ENCODE assay signal across 7 cellular contexts in the genomic region with DNA sequence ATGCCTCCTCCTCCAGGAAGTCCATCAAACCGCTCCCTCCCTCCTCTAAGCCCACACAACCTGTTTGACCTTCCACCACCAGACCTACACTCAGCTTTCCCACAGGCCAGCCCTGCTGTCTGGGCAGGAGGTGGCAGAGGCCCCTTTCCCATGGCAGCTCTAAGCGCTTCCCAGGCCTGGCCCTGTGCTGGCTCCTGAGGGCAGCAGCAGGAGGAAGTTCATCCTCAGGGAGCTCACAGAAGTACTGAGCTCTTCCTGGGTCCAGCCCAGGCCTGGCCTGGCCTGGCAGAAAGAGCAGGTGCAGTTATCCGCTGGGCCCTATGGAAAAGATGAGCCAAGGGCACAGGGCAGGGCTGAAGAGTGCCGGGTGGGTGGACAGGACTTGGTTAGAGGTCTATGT. TPM values are rescaled to one million over a fixed set of nuclear protein-coding genes. Genes with fewer than 3 reads are reported as not detected.
DNase-seq lines count a peak whose midpoint lies in the region; FAIRE-seq and TF ChIP-seq lines count a peak whose summit lies in the region.

No MANE protein-coding gene starts in this region.

- H3K4me1 ChIP-seq in adrenal gland (replicated peaks in 1 of 2): peaks cover 41 to 65% of the 10 kb centered on the region in 2 donors
- peaks cover 17 to 50% of the 10 kb centered on the region in 2 donors for H3K4me1 ChIP-seq in kidney (ENCODE audit: control insufficient read depth in 1 of 2, insufficient read depth in 1 of 2, low read depth in 1 of 2, low read length in 2 of 2)
- peaks cover 45 to 88% (median 72%) of the 10 kb centered on the region in 4 donors for H3K4me1 ChIP-seq in stomach

- H3K4me1 Mint-ChIP-seq in IgD-negative memory B cell: peaks cover 30 to 64% (median 55%) of the 10 kb centered on the region in 3 donors

- H3K27me3 ChIP-seq in adrenal gland (no peaks in the 10 kb centered on the region), stomach (no peaks in the 10 kb centered on the region), WERI-Rb-1 (ENCODE audit: insufficient read depth, low read depth, severe bottlenecking) (no peaks in the 10 kb centered on the region)

- H3K27ac ChIP-seq in adrenal gland (peak overlapping the region in 4 of 5 donors; percentile 34 to 90 (median 76)), kidney (ENCODE audit: low read depth in 2 of 2, low read length in 2 of 2) (peak overlapping the region; percentile 92 to 93), stomach (peak overlapping the region; percentile 84 to 93 (median 88)), WERI-Rb-1 (no peak overlapping the region)

- H3K9me3 Mint-ChIP-seq in IgD-negative memory B cell: no peaks in the 10 kb centered on the region

- peak overlapping the region; percentile 79 to 99 (median 92) for H3K4me3 Mint-ChIP-seq in IgD-negative memory B cell

- no peak for TF ChIP-seq EP300 in stomach (IDR thresholded peaks at IDR 0.05)

- H3K27ac Mint-ChIP-seq in IgD-negative memory B cell: peak overlapping the region; percentile 87 to 98 (median 96)

- 38 to 57% (median 49%) methylated on average over 2 to 4 of the region's 4 CpGs for WGBS in adrenal gland, 4 donors
- 25 to 62% (median 36%) methylated on average over 4 of the region's 4 CpGs for WGBS in stomach, 5 donors

- H3K36me3 Mint-ChIP-seq in IgD-negative memory B cell: peaks cover 2% of the 10 kb centered on the region

- peaks cover 0 to 12% of the 10 kb centered on the region in 2 donors for H3K36me3 ChIP-seq in adrenal gland (replicated peaks in 1 of 2)
- H3K36me3 ChIP-seq in kidney (ENCODE audit: control insufficient read depth in 1 of 2, insufficient read depth in 2 of 2, low read length in 2 of 2): no peaks in the 10 kb centered on the region
- H3K36me3 ChIP-seq in stomach: peaks cover 0 to 32% (median 25%) of the 10 kb centered on the region in 4 donors
- peaks cover 19% of the 10 kb centered on the region for H3K36me3 ChIP-seq in WERI-Rb-1

- TF ChIP-seq POLR2A in adrenal gland (IDR thresholded peaks at IDR 0.05) (no peak), stomach (IDR thresholded peaks at IDR 0.05) (no peak)

- H3K9me3 ChIP-seq in adrenal gland (replicated peaks in 1 of 3) (no peaks in the 10 kb centered on the region), kidney (ENCODE audit: control insufficient read depth in 1 of 2, low read length in 2 of 2) (no peaks in the 10 kb centered on the region), stomach (no peaks in the 10 kb centered on the region), WERI-Rb-1 (ENCODE audit: severe bottlenecking) (no peaks in the 10 kb centered on the region)

- DNase-seq in adrenal gland (peak in 1 of 7 donors; percentile 39), kidney (peak; percentile 72), stomach (no peak), T1000 (lab: John Stamatoyannopoulos, UW) (no peak), DMS 273 treated with DMSO at 0.1 percent for 48 hours (lab: John Stamatoyannopoulos, UW) (no peak), WERI-Rb-1 (no peak)

- H3K4me3 ChIP-seq in adrenal gland: peak overlapping the region in 1 of 4 donors; percentile 67
- peak overlapping the region; percentile 83 to 87 for H3K4me3 ChIP-seq in kidney (ENCODE audit: low read length in 2 of 2)
- peak overlapping the region; percentile 61 to 75 (median 66) for H3K4me3 ChIP-seq in stomach
- H3K4me3 ChIP-seq in WERI-Rb-1 (ENCODE audit: low read depth, low read length): no peak overlapping the region

- no peaks in the 10 kb centered on the region for H3K27me3 Mint-ChIP-seq in IgD-negative memory B cell

- peak overlapping the region; percentile 84 to 92 for H3K9ac ChIP-seq in kidney (ENCODE audit: low read length in 2 of 2)

- no peak for TF ChIP-seq CTCF in adrenal gland (IDR thresholded peaks at IDR 0.05)
- no peak for TF ChIP-seq CTCF in kidney (IDR thresholded peaks at IDR 0.05; ENCODE audit: borderline replicate concordance, extremely low read depth, insufficient read depth)
- no peak for TF ChIP-seq CTCF in stomach (IDR thresholded peaks at IDR 0.05)
- TF ChIP-seq CTCF in WERI-Rb-1 (IDR thresholded peaks at IDR 0.05; ENCODE audit: low read depth, low read length): no peak

- intact Hi-C loops in adrenal gland (cut with DNase I): loop anchor here in 1 of 2 donors (10.0 kb wide), 1 partner anchor 94 kb away; a partner anchor contains a TSS
- intact Hi-C loops in kidney (cut with DNase I): loop anchor here (10.0 kb wide), 1 partner anchor 454 kb away; no protein-coding TSS in a partner anchor
- intact Hi-C loops in stomach (cut with DNase I; ENCODE audit: low total_unique reads): loop anchor here (10.0 kb wide), 1 partner anchor 94 kb away; a partner anchor contains a TSS

- no peak for FAIRE-seq in kidney (lab: Jason Lieb, UNC)

RNA-seq across cellular contexts. Expression of a gene that starts 31.4 kb away (rescaled TPM):
- polyA plus RNA-seq in IgD-negative memory B cell (20.7 TPM), adrenal gland (100 to 1,000 TPM in 2 of 3 donors, 10 to 100 TPM in 1; 30.0 to 217 (median 150) TPM), kidney (ENCODE audit: insufficient read depth, low read depth, low replicate concordance) (58.2 TPM), stomach (10 to 100 TPM; 32.2 to 51.1 (median 38.2) TPM)
- total RNA-seq in adrenal gland (100 to 1,000 TPM; 103 to 216 (median 153) TPM), kidney (80.8 TPM), stomach (100 to 1,000 TPM in 3 of 5 donors, 10 to 100 TPM in 2; 61.9 to 201 (median 127) TPM)

RNA-seq across cellular contexts. Expression of a gene that starts 46.6 kb away (rescaled TPM):
- polyA plus RNA-seq in IgD-negative memory B cell (not detected), adrenal gland (100 to 1,000 TPM in 1 of 3 donors, 10 to 100 TPM in 2; 70.4 to 106 (median 82.5) TPM), kidney (ENCODE audit: insufficient read depth, low read depth, low replicate concordance) (12.6 TPM), stomach (10 to 100 TPM in 2 of 3 donors, 1 to 10 TPM in 1; 4.7 to 17.8 (median 14.1) TPM)
- total RNA-seq in adrenal gland (100 to 1,000 TPM in 2 of 8 donors, 10 to 100 TPM in 6; 52.3 to 226 (median 60.8) TPM), kidney (42.0 TPM), stomach (100 to 1,000 TPM in 2 of 5 donors, 10 to 100 TPM in 2, 1 to 10 TPM in 1; 3.5 to 548 (median 35.8) TPM)
